Comparison of ENCODE assay signal across 8 cellular contexts in the genomic region with DNA sequence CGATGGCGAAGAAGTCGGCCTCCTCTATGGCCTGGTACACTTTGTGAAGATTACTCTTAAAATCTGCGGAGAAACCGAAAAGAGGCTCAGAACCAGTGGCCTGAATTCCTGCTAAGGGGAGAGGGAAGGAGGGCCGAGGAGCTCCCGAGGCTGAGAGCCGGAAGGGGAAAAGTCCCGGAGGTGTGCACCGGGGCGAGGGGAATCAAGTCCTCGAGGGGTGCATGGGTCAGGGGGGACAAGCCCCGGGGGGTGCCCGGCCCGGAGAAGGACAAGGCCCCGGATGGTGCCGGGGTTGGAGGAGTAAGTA. TPM values are rescaled to one million over a fixed set of nuclear protein-coding genes. Genes with fewer than 3 reads are reported as not detected.
DNase-seq lines count a peak whose midpoint lies in the region; ATAC-seq, FAIRE-seq and TF ChIP-seq lines count a peak whose summit lies in the region.

No MANE protein-coding gene starts in this region.

- no peak for DNase-seq in activated CD4-positive, alpha-beta T cell treated with anti-CD3 and anti-CD28 coated beads, Interleukin-2, amount 10 ng/mL, durations not matched to agents 24 days and 14 days
- DNase-seq in activated CD4-positive, alpha-beta T cell treated with anti-CD3 and anti-CD28 coated beads, Interleukin-2, amount 50 U/mL, for 1 hour: no peak
- DNase-seq in astrocyte (ENCODE audit: low read depth): no peak
- no peak for DNase-seq in tibial nerve (ENCODE audit: low spot score in 2 of 2)
- DNase-seq in omental fat pad (ENCODE audit: low spot score): no peak
- DNase-seq in HCEC 1CT: no peak

- H3K4me1 ChIP-seq in astrocyte (ENCODE audit: insufficient read depth, low read length) (peaks cover 16% of the 10 kb centered on the region), liver (ENCODE audit: control insufficient read depth in 4 of 4, insufficient read depth in 4 of 4, low read length in 3 of 4) (peaks cover 8 to 38% (median 22%) of the 10 kb centered on the region in 4 donors), tibial nerve (peaks cover 0 to 47% (median 25%) of the 10 kb centered on the region in 4 donors)

- TF ChIP-seq CTCF in astrocyte (IDR thresholded peaks at IDR 0.05; ENCODE audit: insufficient read depth, low read depth, low read length) (no peak), liver (IDR thresholded peaks at IDR 0.05; ENCODE audit: low read depth, low read length, missing input control) (no peak), tibial nerve (IDR thresholded peaks at IDR 0.05) (no peak), omental fat pad (IDR thresholded peaks at IDR 0.05) (no peak)

- peaks cover 38% of the 10 kb centered on the region for H3K36me3 Mint-ChIP-seq in activated CD4-positive, alpha-beta T cell treated with anti-CD3 and anti-CD28 coated beads, Interleukin-2, amount 10 ng/mL, durations not matched to agents 24 days and 14 days (ENCODE audit: low read depth)
- peaks cover 20% of the 10 kb centered on the region for H3K36me3 Mint-ChIP-seq in astrocyte (ENCODE audit: low read depth, unreplicated experiment)

- FAIRE-seq in astrocyte (lab: Jason Lieb, UNC): no peak

- 3% methylated on average over 17 of the region's 17 CpGs for WGBS in liver
- WGBS in tibial nerve, 2 donors: 2 to 3% methylated on average over 17 of the region's 17 CpGs

- intact Hi-C loops in activated CD4-positive, alpha-beta T cell treated with anti-CD3 and anti-CD28 coated beads, Interleukin-2, amount 10 ng/mL, durations not matched to agents 24 days and 14 days (cut with micrococcal nuclease): loop anchor here (2.0 kb wide), 1 partner anchor 329 kb away; no protein-coding TSS in a partner anchor

- peak overlapping the region; percentile 96 for H3K27ac Mint-ChIP-seq in activated CD4-positive, alpha-beta T cell treated with anti-CD3 and anti-CD28 coated beads, Interleukin-2, amount 10 ng/mL, durations not matched to agents 24 days and 14 days
- peak overlapping the region; percentile 95 for H3K27ac Mint-ChIP-seq in astrocyte (ENCODE audit: unreplicated experiment)

- H3K4me3 ChIP-seq in astrocyte (ENCODE audit: insufficient read depth, low read depth, low read length) (peak overlapping the region; percentile 86), liver (ENCODE audit: low read depth in 1 of 3, low read length in 3 of 3) (peak overlapping the region; percentile 70 to 96 (median 83)), tibial nerve (peak overlapping the region; percentile 59 to 99 (median 77))

- no peaks in the 10 kb centered on the region for H3K27me3 Mint-ChIP-seq in activated CD4-positive, alpha-beta T cell treated with anti-CD3 and anti-CD28 coated beads, Interleukin-2, amount 10 ng/mL, durations not matched to agents 24 days and 14 days
- no peaks in the 10 kb centered on the region for H3K27me3 Mint-ChIP-seq in astrocyte (ENCODE audit: low read depth, unreplicated experiment)

- H3K36me3 ChIP-seq in astrocyte (ENCODE audit: insufficient read depth, low read length) (peaks cover 4% of the 10 kb centered on the region), liver (ENCODE audit: control insufficient read depth in 4 of 4, insufficient read depth in 3 of 4, low read depth in 1 of 4, low read length in 3 of 4) (peaks cover 6 to 21% (median 13%) of the 10 kb centered on the region in 4 donors), tibial nerve (peaks cover 0 to 35% (median 0%) of the 10 kb centered on the region in 3 donors)

- H4K20me1 ChIP-seq in astrocyte (ENCODE audit: insufficient read depth, low read length): peaks cover 11% of the 10 kb centered on the region

- no peak for TF ChIP-seq POLR2A in tibial nerve (IDR thresholded peaks at IDR 0.05)

- peak overlapping the region; percentile 96 for H3K4me2 ChIP-seq in astrocyte (ENCODE audit: low read length)

- TF ChIP-seq EP300 in tibial nerve (IDR thresholded peaks at IDR 0.05): no peak

- H2AFZ ChIP-seq in astrocyte (ENCODE audit: low read depth, low read length): peak overlapping the region; percentile 82

- H3K79me2 ChIP-seq in astrocyte (ENCODE audit: insufficient read depth, low read length): peaks cover 37% of the 10 kb centered on the region

- H3K9ac ChIP-seq in astrocyte (ENCODE audit: low read length) (peak overlapping the region; percentile 95), liver (ENCODE audit: low read depth in 1 of 2, low read length in 2 of 2) (peak overlapping the region; percentile 93 to 97)

- H3K4me1 Mint-ChIP-seq in activated CD4-positive, alpha-beta T cell treated with anti-CD3 and anti-CD28 coated beads, Interleukin-2, amount 10 ng/mL, durations not matched to agents 24 days and 14 days: peaks cover 39% of the 10 kb centered on the region
- peaks cover 20% of the 10 kb centered on the region for H3K4me1 Mint-ChIP-seq in astrocyte (ENCODE audit: low read depth, unreplicated experiment)

- no peaks in the 10 kb centered on the region for H3K9me3 ChIP-seq in astrocyte (ENCODE audit: insufficient read depth, low read depth, low read length)
- H3K9me3 ChIP-seq in liver (ENCODE audit: control insufficient read depth in 4 of 4, low read length in 3 of 4): no peaks in the 10 kb centered on the region
- no peaks in the 10 kb centered on the region for H3K9me3 ChIP-seq in tibial nerve

- H3K27me3 ChIP-seq in astrocyte (ENCODE audit: insufficient read depth, low read length) (no peaks in the 10 kb centered on the region), liver (ENCODE audit: control insufficient read depth in 4 of 4, insufficient read depth in 4 of 4, low read length in 3 of 4) (no peaks in the 10 kb centered on the region), tibial nerve (no peaks in the 10 kb centered on the region)

- ATAC-seq in HG03520 (IDR thresholded peaks at IDR 0.05; ENCODE audit: unreplicated experiment): peak; percentile 1
- ATAC-seq in omental fat pad (ENCODE audit: low FRiP score): no peak

- peak overlapping the region; percentile 92 for H3K27ac ChIP-seq in astrocyte (ENCODE audit: low read depth, low read length)
- peak overlapping the region; percentile 86 to 91 for H3K27ac ChIP-seq in liver (ENCODE audit: low read depth in 1 of 2, low read length in 2 of 2)
- peak overlapping the region; percentile 71 to 94 (median 94) for H3K27ac ChIP-seq in tibial nerve

- H3K4me3 Mint-ChIP-seq in activated CD4-positive, alpha-beta T cell treated with anti-CD3 and anti-CD28 coated beads, Interleukin-2, amount 10 ng/mL, durations not matched to agents 24 days and 14 days: peak overlapping the region; percentile 95
- peak overlapping the region; percentile 97 for H3K4me3 Mint-ChIP-seq in astrocyte (ENCODE audit: unreplicated experiment)

- no peak for TF ChIP-seq RAD21 in liver (IDR thresholded peaks at IDR 0.05)

- H3K9me3 Mint-ChIP-seq in activated CD4-positive, alpha-beta T cell treated with anti-CD3 and anti-CD28 coated beads, Interleukin-2, amount 10 ng/mL, durations not matched to agents 24 days and 14 days: peaks cover 3% of the 10 kb centered on the region
- no peaks in the 10 kb centered on the region for H3K9me3 Mint-ChIP-seq in astrocyte (ENCODE audit: unreplicated experiment)

TF ChIP-seq in liver, 16 proteins besides CTCF, POLR2A, EP300 and RAD21:
- TF ChIP-seq, protein P1, sequence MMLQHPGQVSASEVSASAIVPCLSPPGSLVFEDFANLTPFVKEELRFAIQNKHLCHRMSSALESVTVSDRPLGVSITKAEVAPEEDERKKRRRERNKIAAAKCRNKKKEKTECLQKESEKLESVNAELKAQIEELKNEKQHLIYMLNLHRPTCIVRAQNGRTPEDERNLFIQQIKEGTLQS (IDR thresholded peaks at IDR 0.05): no peak
- no peak for TF ChIP-seq SP1 (IDR thresholded peaks at IDR 0.05)
- TF ChIP-seq EGR1 (IDR thresholded peaks at IDR 0.05; ENCODE audit: low read depth in 2 of 2): no peak
- TF ChIP-seq FOXA2 (IDR thresholded peaks at IDR 0.05): no peak
- no peak for TF ChIP-seq JUND (IDR thresholded peaks at IDR 0.05)
- TF ChIP-seq TAF1 (conservative IDR thresholded peaks at IDR 0.05): no peak
- no peak for TF ChIP-seq NR2F2 (IDR thresholded peaks at IDR 0.05)
- TF ChIP-seq, protein P2, sequence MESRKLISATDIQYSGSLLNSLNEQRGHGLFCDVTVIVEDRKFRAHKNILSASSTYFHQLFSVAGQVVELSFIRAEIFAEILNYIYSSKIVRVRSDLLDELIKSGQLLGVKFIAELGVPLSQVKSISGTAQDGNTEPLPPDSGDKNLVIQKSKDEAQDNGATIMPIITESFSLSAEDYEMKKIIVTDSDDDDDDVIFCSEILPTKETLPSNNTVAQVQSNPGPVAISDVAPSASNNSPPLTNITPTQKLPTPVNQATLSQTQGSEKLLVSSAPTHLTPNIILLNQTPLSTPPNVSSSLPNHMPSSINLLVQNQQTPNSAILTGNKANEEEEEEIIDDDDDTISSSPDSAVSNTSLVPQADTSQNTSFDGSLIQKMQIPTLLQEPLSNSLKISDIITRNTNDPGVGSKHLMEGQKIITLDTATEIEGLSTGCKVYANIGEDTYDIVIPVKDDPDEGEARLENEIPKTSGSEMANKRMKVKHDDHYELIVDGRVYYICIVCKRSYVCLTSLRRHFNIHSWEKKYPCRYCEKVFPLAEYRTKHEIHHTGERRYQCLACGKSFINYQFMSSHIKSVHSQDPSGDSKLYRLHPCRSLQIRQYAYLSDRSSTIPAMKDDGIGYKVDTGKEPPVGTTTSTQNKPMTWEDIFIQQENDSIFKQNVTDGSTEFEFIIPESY (IDR thresholded peaks at IDR 0.05): no peak
- TF ChIP-seq GABPA (IDR thresholded peaks at IDR 0.05 in 1 of 2, conservative IDR thresholded peaks at IDR 0.05 in 1 of 2): no peak
- TF ChIP-seq YY1 (IDR thresholded peaks at IDR 0.05): no peak
- TF ChIP-seq HNF4A (conservative IDR thresholded peaks at IDR 0.05): no peak
- no peak for TF ChIP-seq RXRA (IDR thresholded peaks at IDR 0.05)

RNA-seq across cellular contexts. Expression of a gene that starts 0.5 kb away (rescaled TPM):
- total RNA-seq in activated CD4-positive, alpha-beta T cell treated with anti-CD3 and anti-CD28 coated beads, Interleukin-2, amount 10 ng/mL, durations not matched to agents 24 days and 14 days: 55.6 and 58.6 TPM in 2 replicates
- total RNA-seq in astrocyte (26.1 TPM in 2 replicates), liver (10 to 100 TPM in 1 of 2 donors, 1 to 10 TPM in 1; 9.4 to 19.7 TPM), tibial nerve (10 to 100 TPM; 36.5 to 49.8 (median 40.6) TPM), omental fat pad (10 to 100 TPM; 23.0 to 34.8 (median 26.4) TPM)
- polyA plus RNA-seq in liver: 1 to 10 TPM; 7.9 to 10.0 TPM

RNA-seq across cellular contexts. Expression of a gene that starts 3.2 kb away (rescaled TPM):
- total RNA-seq in activated CD4-positive, alpha-beta T cell treated with anti-CD3 and anti-CD28 coated beads, Interleukin-2, amount 10 ng/mL, durations not matched to agents 24 days and 14 days: 59.3 and 63.4 TPM in 2 replicates
- total RNA-seq in astrocyte: 93.7 and 94.9 TPM in 2 replicates
- total RNA-seq in liver: 10 to 100 TPM; 24.1 to 24.7 TPM
- polyA plus RNA-seq in liver: 10 to 100 TPM; 13.3 to 16.5 TPM
- 10 to 100 TPM; 64.5 to 78.3 (median 71.9) TPM for total RNA-seq in tibial nerve
- 10 to 100 TPM; 47.3 to 73.0 (median 61.5) TPM for total RNA-seq in omental fat pad
